14 cellular contexts compared by ENCODE assay signal in genomic region chr1:221728037-221728505, GRCh38. TPM values are rescaled to one million over a fixed set of nuclear protein-coding genes. Genes with fewer than 3 reads are reported as not detected.
DNase-seq lines count a peak whose midpoint lies in the region; ATAC-seq and TF ChIP-seq lines count a peak whose summit lies in the region.
"Had no signal": no experiment of that assay in that cellular context is flagged by ENCODE, and none has a peak within 500 bp of the region (broad histone marks: within the 10 kb centered on the region; RNA-seq: fewer than 3 reads in every experiment).

No MANE protein-coding gene starts in this region.

- peaks cover 9% of the 10 kb centered on the region for H3K9me3 ChIP-seq in CD4-positive, alpha-beta T cell (ENCODE audit: control insufficient read depth, low read length)
- H3K9me3 ChIP-seq in muscle layer of colon (ENCODE audit: low read length): no peaks in the 10 kb centered on the region
- H3K9me3 ChIP-seq: thyroid gland had no signal

- ATAC-seq in CD4-positive, alpha-beta T cell (ENCODE audit: poor library complexity): no peak
- ATAC-seq: PC-3 had no signal

- H3K4me3 ChIP-seq in muscle layer of colon (ENCODE audit: low read depth in 1 of 2, low read length in 2 of 2): no peak overlapping the region
- H3K4me3 ChIP-seq: BLaER1 treated with 17β-estradiol and CSF1 and Interleukin-3, amounts not matched to agents 10 nM and 100 nM; thyroid gland had no signal

- H3K4me3 Mint-ChIP-seq in CD4-positive, alpha-beta T cell: peak overlapping the region; percentile 8
- H3K4me3 Mint-ChIP-seq in Calu3 (ENCODE audit: low read depth, unreplicated experiment): peak overlapping the region; percentile 12
- H3K4me3 Mint-ChIP-seq in activated T-helper 1 cell treated with anti-CD3 and anti-CD28 coated beads, Interleukin-12 subunit alpha, Interleukin-12 subunit beta, Interleukin-2, Interleukin-4 antibody, amounts not matched to agents 30 ng/mL and 10 ng/mL and 1 ng/mL, durations not matched to agents 14 hours and 24 hours and 36 hours: peak overlapping the region; percentile 23

- TF ChIP-seq CTCF in CD4-positive, alpha-beta T cell (IDR thresholded peaks at IDR 0.05): no peak
- TF ChIP-seq CTCF in Calu3 (IDR thresholded peaks at IDR 0.05; ENCODE audit: unreplicated experiment): no peak

- no peaks in the 10 kb centered on the region for H3K27me3 Mint-ChIP-seq in CD4-positive, alpha-beta T cell
- H3K27me3 Mint-ChIP-seq in Calu3 (ENCODE audit: unreplicated experiment): no peaks in the 10 kb centered on the region
- no peaks in the 10 kb centered on the region for H3K27me3 Mint-ChIP-seq in activated T-helper 1 cell treated with anti-CD3 and anti-CD28 coated beads, Interleukin-12 subunit alpha, Interleukin-12 subunit beta, Interleukin-2, Interleukin-4 antibody, amounts not matched to agents 30 ng/mL and 10 ng/mL and 1 ng/mL, durations not matched to agents 14 hours and 24 hours and 36 hours (ENCODE audit: insufficient read depth)

- CTCF ChIA-PET in CD4-positive, alpha-beta T cell (lab: Charles Lee): interaction anchor here (1.4 kb wide), 1 partner anchor 13 kb away, joined by 4 read pairs; no protein-coding TSS in a partner anchor
- CTCF ChIA-PET in Calu3 (lab: Charles Lee): no interaction called here

- H3K27ac Mint-ChIP-seq in CD4-positive, alpha-beta T cell: peak overlapping the region; percentile 50
- H3K27ac Mint-ChIP-seq in Calu3 (ENCODE audit: unreplicated experiment): peak overlapping the region; percentile 6
- H3K27ac Mint-ChIP-seq in activated T-helper 1 cell treated with anti-CD3 and anti-CD28 coated beads, Interleukin-12 subunit alpha, Interleukin-12 subunit beta, Interleukin-2, Interleukin-4 antibody, amounts not matched to agents 30 ng/mL and 10 ng/mL and 1 ng/mL, durations not matched to agents 14 hours and 24 hours and 36 hours: peak overlapping the region; percentile 76

- H3K27me3 ChIP-seq in CD4-positive, alpha-beta T cell (ENCODE audit: control insufficient read depth, insufficient read depth, low read length): no peaks in the 10 kb centered on the region
- no peaks in the 10 kb centered on the region for H3K27me3 ChIP-seq in muscle layer of colon (ENCODE audit: control insufficient read depth in 1 of 2, insufficient read depth in 2 of 2, low read length in 2 of 2)
- H3K27me3 ChIP-seq: BLaER1 treated with 17β-estradiol and CSF1 and Interleukin-3, amounts not matched to agents 10 nM and 100 nM; thyroid gland had no signal

- DNase-seq in CD4-positive, alpha-beta T cell: no peak
- DNase-seq in Calu3 (no peak), NOMO-1 treated with dmso at 0.1 percent for 144 hours (lab: John Stamatoyannopoulos, UW; ENCODE audit: unreplicated experiment) (no peak), NCI-H446 treated with DMSO at 0.1 percent for 48 hours (lab: John Stamatoyannopoulos, UW) (no peak)
- DNase-seq in activated T-helper 1 cell treated with anti-CD3 and anti-CD28 coated beads, Interleukin-12 subunit alpha, Interleukin-12 subunit beta, Interleukin-2, Interleukin-4 antibody, amounts not matched to agents 30 ng/mL and 10 ng/mL and 1 ng/mL, durations not matched to agents 14 hours and 24 hours and 36 hours (ENCODE audit: low spot score): no peak
- DNase-seq in stimulated activated CD4-positive, alpha-beta T cell treated with anti-CD3 and anti-CD28 coated beads, Interleukin-4, amount 100 ng/mL, for 1 hour: no peak
- DNase-seq: caudate nucleus; NCI-H2029 treated with DMSO at 0.1 percent for 48 hours; NCI-H526 treated with DMSO at 0.1 percent for 48 hours; PC-3; stimulated activated CD4-positive, alpha-beta T cell treated with anti-CD3 and anti-CD28 coated beads, Interleukin-2, amount 100 ng/mL, for 24 hours; thyroid gland had no signal

- no peak overlapping the region for H3K27ac ChIP-seq in CD4-positive, alpha-beta T cell (ENCODE audit: low read depth, low read length)
- H3K27ac ChIP-seq in muscle layer of colon (ENCODE audit: low read depth, low read length): peak overlapping the region; percentile 50
- H3K27ac ChIP-seq: BLaER1 treated with 17β-estradiol and CSF1 and Interleukin-3, amounts not matched to agents 10 nM and 100 nM; thyroid gland had no signal

- intact Hi-C loops in CD4-positive, alpha-beta T cell (cut with DNase I, micrococcal nuclease): no loop called here
- intact Hi-C loops in Calu3 (cut with micrococcal nuclease; ENCODE audit: unreplicated experiment): loop anchor here (5.0 kb wide), 1 partner anchor 186 kb away; no protein-coding TSS in a partner anchor
- intact Hi-C loops in activated T-helper 1 cell treated with anti-CD3 and anti-CD28 coated beads, Interleukin-12 subunit alpha, Interleukin-12 subunit beta, Interleukin-2, Interleukin-4 antibody, amounts not matched to agents 30 ng/mL and 10 ng/mL and 1 ng/mL, durations not matched to agents 14 hours and 24 hours and 36 hours (cut with micrococcal nuclease): loop anchor here (5.0 kb wide), 1 partner anchor 149 kb away; no protein-coding TSS in a partner anchor

- BruUV-seq in Calu3 (replicated peaks; lab: Mats Ljungman, UMichigan): no TSS peak

- peaks cover 4% of the 10 kb centered on the region for H3K9me3 Mint-ChIP-seq in CD4-positive, alpha-beta T cell
- H3K9me3 Mint-ChIP-seq in Calu3 (ENCODE audit: low read depth, unreplicated experiment): no peaks in the 10 kb centered on the region
- H3K9me3 Mint-ChIP-seq in activated T-helper 1 cell treated with anti-CD3 and anti-CD28 coated beads, Interleukin-12 subunit alpha, Interleukin-12 subunit beta, Interleukin-2, Interleukin-4 antibody, amounts not matched to agents 30 ng/mL and 10 ng/mL and 1 ng/mL, durations not matched to agents 14 hours and 24 hours and 36 hours: peaks cover 12% of the 10 kb centered on the region

- H3K36me3 Mint-ChIP-seq in CD4-positive, alpha-beta T cell (ENCODE audit: low read depth): peaks cover 10% of the 10 kb centered on the region
- H3K36me3 Mint-ChIP-seq in Calu3 (ENCODE audit: insufficient read depth, unreplicated experiment): peaks cover 45% of the 10 kb centered on the region
- H3K36me3 Mint-ChIP-seq in activated T-helper 1 cell treated with anti-CD3 and anti-CD28 coated beads, Interleukin-12 subunit alpha, Interleukin-12 subunit beta, Interleukin-2, Interleukin-4 antibody, amounts not matched to agents 30 ng/mL and 10 ng/mL and 1 ng/mL, durations not matched to agents 14 hours and 24 hours and 36 hours (ENCODE audit: low read depth): peaks cover 36% of the 10 kb centered on the region

- POLR2A ChIA-PET in CD4-positive, alpha-beta T cell (lab: Charles Lee): interaction anchor here (1.0 to 6.7 kb wide), 2 partner anchors 14 to 725 kb away, joined by 3 to 103 read pairs; partner anchors contain the start of gene DUSP10

- peaks cover 8% of the 10 kb centered on the region for H3K36me3 ChIP-seq in muscle layer of colon (ENCODE audit: insufficient read depth, low read length)
- H3K36me3 ChIP-seq: thyroid gland had no signal

- peaks cover 71% of the 10 kb centered on the region for H3K4me1 Mint-ChIP-seq in CD4-positive, alpha-beta T cell (ENCODE audit: low read depth)
- peaks cover 62% of the 10 kb centered on the region for H3K4me1 Mint-ChIP-seq in Calu3 (ENCODE audit: low read depth, unreplicated experiment)
- peaks cover 80% of the 10 kb centered on the region for H3K4me1 Mint-ChIP-seq in activated T-helper 1 cell treated with anti-CD3 and anti-CD28 coated beads, Interleukin-12 subunit alpha, Interleukin-12 subunit beta, Interleukin-2, Interleukin-4 antibody, amounts not matched to agents 30 ng/mL and 10 ng/mL and 1 ng/mL, durations not matched to agents 14 hours and 24 hours and 36 hours (ENCODE audit: low read depth)

- no peak overlapping the region for H3K9ac ChIP-seq in muscle layer of colon (ENCODE audit: low read length)
- H3K9ac ChIP-seq: BLaER1 treated with 17β-estradiol and CSF1 and Interleukin-3, amounts not matched to agents 10 nM and 100 nM had no signal

- H3K4me1 ChIP-seq in muscle layer of colon (ENCODE audit: insufficient read depth, low read length): peaks cover 64% of the 10 kb centered on the region

RNA-seq across cellular contexts. Expression of gene DUSP10, which starts 13.8 kb away (rescaled TPM):
- total RNA-seq in CD4-positive, alpha-beta T cell: 10 to 100 TPM; 66.9 to 70.9 TPM
- total RNA-seq in Calu3 (2022): 55.1 and 58.2 TPM in 2 replicates
- 19.2 and 19.4 TPM in 2 replicates for total RNA-seq in activated T-helper 1 cell treated with anti-CD3 and anti-CD28 coated beads, Interleukin-12 subunit alpha, Interleukin-12 subunit beta, Interleukin-2, Interleukin-4 antibody, amounts not matched to agents 30 ng/mL and 10 ng/mL and 1 ng/mL, durations not matched to agents 14 hours and 24 hours and 36 hours

Comparison
In these comparisons a context has a peak if more than half of its experiments do, and no peak if none do; other contexts are left out.
1. H3K27ac Mint-ChIP-seq: peak in every context shown above with its lines; median percentile 76 in activated T-helper 1 cell treated with anti-CD3 and anti-CD28 coated beads, Interleukin-12 subunit alpha, Interleukin-12 subunit beta, Interleukin-2, Interleukin-4 antibody, amounts not matched to agents 30 ng/mL and 10 ng/mL and 1 ng/mL, durations not matched to agents 14 hours and 24 hours and 36 hours; 50 in CD4-positive, alpha-beta T cell; 6 in Calu3.
2. intact Hi-C loops: an anchor here in Calu3 (5.0 kb wide) and activated T-helper 1 cell treated with anti-CD3 and anti-CD28 coated beads, Interleukin-12 subunit alpha, Interleukin-12 subunit beta, Interleukin-2, Interleukin-4 antibody, amounts not matched to agents 30 ng/mL and 10 ng/mL and 1 ng/mL, durations not matched to agents 14 hours and 24 hours and 36 hours (5.0 kb wide); none called in CD4-positive, alpha-beta T cell.